ENCODE assay signal across 8 cellular contexts in genomic region chr14:24300326-24300980, GRCh38. TPM values are rescaled to one million over a fixed set of nuclear protein-coding genes. Genes with fewer than 3 reads are reported as not detected.
DNase-seq lines count a peak whose midpoint lies in the region; ATAC-seq and TF ChIP-seq lines count a peak whose summit lies in the region.

No MANE protein-coding gene starts in this region.

- peak overlapping the region; percentile 92 for H3K4me3 Mint-ChIP-seq in progenitor cell of endocrine pancreas (ENCODE audit: low read depth)

- no peaks in the 10 kb centered on the region for H3K9me3 ChIP-seq in ES-I3 (ENCODE audit: control insufficient read depth, insufficient read depth, low read length)
- no peaks in the 10 kb centered on the region for H3K9me3 ChIP-seq in SJSA1 (replicated peaks)
- no peaks in the 10 kb centered on the region for H3K9me3 ChIP-seq in fibroblast of lung (ENCODE audit: control insufficient read depth, insufficient read depth, low read depth, low read length)

- no peak for DNase-seq in SJSA1 (ENCODE audit: low read depth in 1 of 2, low spot score in 2 of 2)
- no peak for DNase-seq in fibroblast of lung (ENCODE audit: low read depth in 2 of 2)
- no peak for DNase-seq in progenitor cell of endocrine pancreas (ENCODE audit: low spot score, unreplicated experiment)
- DNase-seq in Kasumi-1 (lab: John Stamatoyannopoulos, UW): no peak
- DNase-seq in SW 1271 (lab: John Stamatoyannopoulos, UW): no peak

- H4K20me1 ChIP-seq in fibroblast of lung (ENCODE audit: control insufficient read depth, extremely low read depth, insufficient read depth, low read length): no peaks in the 10 kb centered on the region

- peaks cover 21% of the 10 kb centered on the region for H3K4me1 Mint-ChIP-seq in progenitor cell of endocrine pancreas (ENCODE audit: low read depth)

- peaks cover 14% of the 10 kb centered on the region for H3K36me3 ChIP-seq in ES-I3 (ENCODE audit: insufficient read depth, low read length)
- peaks cover 58% of the 10 kb centered on the region for H3K36me3 ChIP-seq in SJSA1
- H3K36me3 ChIP-seq in fibroblast of lung (ENCODE audit: control insufficient read depth, insufficient read depth, low read length): peaks cover 25% of the 10 kb centered on the region

- H3K27me3 Mint-ChIP-seq in progenitor cell of endocrine pancreas: no peaks in the 10 kb centered on the region

- H3K27me3 ChIP-seq in SJSA1 (replicated peaks) (no peaks in the 10 kb centered on the region), fibroblast of lung (ENCODE audit: control insufficient read depth, insufficient read depth, low read length) (no peaks in the 10 kb centered on the region)

- peak overlapping the region; percentile 33 for H2AFZ ChIP-seq in fibroblast of lung (ENCODE audit: low read length)

- H3K36me3 Mint-ChIP-seq in progenitor cell of endocrine pancreas (ENCODE audit: insufficient read depth): peaks cover 13% of the 10 kb centered on the region

- H3K27ac Mint-ChIP-seq in progenitor cell of endocrine pancreas: peak overlapping the region; percentile 82

- peaks cover 11% of the 10 kb centered on the region for H3K79me2 ChIP-seq in fibroblast of lung (ENCODE audit: control insufficient read depth, insufficient read depth, low read length)

- TF ChIP-seq CTCF in fibroblast of lung (conservative IDR thresholded peaks at IDR 0.05 in 1 of 2, IDR thresholded peaks at IDR 0.05 in 1 of 2; ENCODE audit: low read depth in 1 of 2, low read length in 2 of 2): no peak
- TF ChIP-seq CTCF in progenitor cell of endocrine pancreas (IDR thresholded peaks at IDR 0.05; ENCODE audit: unreplicated experiment): no peak

- H3K9me3 Mint-ChIP-seq in progenitor cell of endocrine pancreas (ENCODE audit: low read depth): no peaks in the 10 kb centered on the region

- H3K9ac ChIP-seq in ES-I3 (ENCODE audit: low read depth, low read length) (peak overlapping the region; percentile 86), fibroblast of lung (ENCODE audit: insufficient read depth, low read length) (peak overlapping the region; percentile 89)

- H3K4me1 ChIP-seq in ES-I3 (ENCODE audit: insufficient read depth, low read length) (peaks cover 11% of the 10 kb centered on the region), SJSA1 (replicated peaks) (peaks cover 24% of the 10 kb centered on the region), fibroblast of lung (ENCODE audit: control insufficient read depth, extremely low read depth, insufficient read depth, low read length) (peaks cover 10% of the 10 kb centered on the region)

- ATAC-seq in HG03139 (IDR thresholded peaks at IDR 0.05; ENCODE audit: unreplicated experiment) (no peak), HG02642 (IDR thresholded peaks at IDR 0.05; ENCODE audit: poor library complexity, unreplicated experiment) (no peak)

- H3K4me2 ChIP-seq in fibroblast of lung (ENCODE audit: extremely low read depth, insufficient read depth, low read length): peak overlapping the region; percentile 99

- H3K4me3 ChIP-seq in SJSA1: peak overlapping the region; percentile 56
- H3K4me3 ChIP-seq in fibroblast of lung (replicated peaks in 1 of 4; ENCODE audit: control extremely low read depth in 1 of 4, insufficient read depth in 1 of 4, low read depth in 3 of 4, low read length in 4 of 4): peak overlapping the region; percentile 95 to 99 (median 96)

- H3K27ac ChIP-seq in SJSA1: 0 out of 2 replicates have a peak overlapping the region, but pooled peaks have one; percentile 26
- peak overlapping the region; percentile 88 for H3K27ac ChIP-seq in fibroblast of lung (ENCODE audit: insufficient read depth, low read length)

RNA-seq across cellular contexts. Expression of gene NOP9, which starts 0.8 kb away (rescaled TPM):
- 15.3 and 16.2 TPM in 2 replicates for total RNA-seq in SJSA1 (2014; rRNA removed; shearing (Covaris generic))
- total RNA-seq in fibroblast of lung (16.2 and 16.7 TPM in 2 replicates), progenitor cell of endocrine pancreas (32.4 and 32.6 TPM in 2 replicates)
- polyA plus RNA-seq in fibroblast of lung: 8.0 and 13.5 TPM in 2 replicates
- polyA plus RNA-seq in fibroblast of lung (2012): 12.3 and 17.9 TPM in 2 replicates
- 38.0 and 69.5 TPM in 2 replicates for polyA minus RNA-seq in fibroblast of lung (ENCODE audit: low replicate concordance)

RNA-seq across cellular contexts. Expression of gene DHRS1, which starts 0.9 kb away (rescaled TPM):
- total RNA-seq in SJSA1 (2014; rRNA removed; shearing (Covaris generic)): 5.4 and 20.5 TPM in 2 replicates
- total RNA-seq in fibroblast of lung (6.9 and 10.7 TPM in 2 replicates), progenitor cell of endocrine pancreas (33.4 and 34.4 TPM in 2 replicates)
- polyA plus RNA-seq in fibroblast of lung: 21.0 and 24.5 TPM in 2 replicates
- polyA plus RNA-seq in fibroblast of lung (2012): 18.4 and 25.8 TPM in 2 replicates
- polyA minus RNA-seq in fibroblast of lung (ENCODE audit: low replicate concordance): 51.8 and 65.5 TPM in 2 replicates

RNA-seq across cellular contexts. Expression of gene CIDEB, which starts 7.3 kb away (rescaled TPM):
- not detected in 2 replicates for total RNA-seq in SJSA1 (2014; rRNA removed; shearing (Covaris generic))
- total RNA-seq in fibroblast of lung (0.33 and 0.51 TPM in 2 replicates), progenitor cell of endocrine pancreas (1.9 and 3.0 TPM in 2 replicates)
- 0.35 and 0.42 TPM in 2 replicates for polyA plus RNA-seq in fibroblast of lung
- polyA plus RNA-seq in fibroblast of lung (2012): 0.31 and 0.58 TPM in 2 replicates
- polyA minus RNA-seq in fibroblast of lung (ENCODE audit: low replicate concordance): not detected in 2 replicates

RNA-seq across cellular contexts. Expression of gene LTB4R2, which starts 9.5 kb away (rescaled TPM):
- 3.1 and 10.1 TPM in 2 replicates for total RNA-seq in SJSA1 (2014; rRNA removed; shearing (Covaris generic))
- 1.3 and 1.8 TPM in 2 replicates for total RNA-seq in fibroblast of lung
- 0.23 and 0.28 TPM in 2 replicates for polyA plus RNA-seq in fibroblast of lung
- 0.23 and 0.31 TPM in 2 replicates for polyA plus RNA-seq in fibroblast of lung (2012)
- 0.82 and 2.8 TPM in 2 replicates for polyA minus RNA-seq in fibroblast of lung (ENCODE audit: low replicate concordance)
- total RNA-seq in progenitor cell of endocrine pancreas: 11.0 and 11.3 TPM in 2 replicates

RNA-seq across cellular contexts. Expression of gene LTB4R, which starts 10.8 kb away (rescaled TPM):
- total RNA-seq in SJSA1 (2014; rRNA removed; shearing (Covaris generic)): 0.81 and 2.1 TPM in 2 replicates
- total RNA-seq in fibroblast of lung: 0.66 and 1.0 TPM in 2 replicates
- polyA plus RNA-seq in fibroblast of lung: 0.49 and 0.62 TPM in 2 replicates
- polyA plus RNA-seq in fibroblast of lung (2012): 0.40 and 1.1 TPM in 2 replicates
- polyA minus RNA-seq in fibroblast of lung (ENCODE audit: low replicate concordance): 0.39 and 1.2 TPM in 2 replicates
- 8.4 TPM in 2 replicates for total RNA-seq in progenitor cell of endocrine pancreas
